Comparison of ENCODE assay signal across 22 cellular contexts in the genomic region with DNA sequence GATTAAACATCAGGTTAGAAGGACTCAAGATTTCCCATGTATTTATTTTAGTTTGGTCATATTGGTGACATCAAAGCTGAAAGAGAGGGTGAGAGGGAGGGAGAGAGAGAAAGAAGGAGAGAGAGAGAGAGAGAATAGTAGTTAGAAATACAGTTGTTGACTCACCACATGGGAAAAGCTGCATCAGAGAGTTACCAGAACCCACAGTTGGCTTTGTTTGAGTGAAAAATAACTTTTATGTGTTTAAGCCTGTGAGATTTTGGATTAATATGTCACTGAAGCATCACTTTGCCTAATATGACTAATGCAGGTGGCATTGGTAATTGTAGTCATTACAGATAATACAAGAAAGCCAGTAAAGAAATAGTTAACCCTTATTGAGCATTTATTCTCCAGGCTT.
"Had no signal": no experiment of that assay in that cellular context is flagged by ENCODE, and none has a peak within 500 bp of the region (broad histone marks: within the 10 kb centered on the region; RNA-seq: fewer than 3 reads in every experiment).

No MANE protein-coding gene starts in this region.

- FAIRE-seq: keratinocyte had no signal

- H3K36me3 ChIP-seq: breast epithelium, spleen, stomach, thoracic aorta had no signal

- H2AFZ ChIP-seq: hepatocyte had no signal

- H3K4me1 Mint-ChIP-seq: nephron, T-cell had no signal

- DNase-seq: activated CD4-positive, alpha-beta T cell treated with anti-CD3 and anti-CD28 coated beads, Interleukin-2, amount 50 U/mL, for 48 hours; activated effector memory CD4-positive, alpha-beta T cell treated with Interleukin-2 at 50 U/mL for 16 hours; activated T-cell treated with anti-CD3 and anti-CD28 coated beads, Interleukin-2, amount 50 U/mL, for 24 hours; dermis blood vessel endothelial cell; effector memory CD8-positive, alpha-beta T cell; left ventricle myocardium superior; mesenchymal stem cell; psoas muscle; SK-N-SH; spleen; stomach; T-cell; T-helper 9 cell had no signal

- H3K4me3 ChIP-seq: breast epithelium, hepatocyte, psoas muscle, spleen, stomach, thoracic aorta had no signal

- H3K27me3 ChIP-seq: breast epithelium, hepatocyte, stomach had no signal

- H3K4me1 ChIP-seq: breast epithelium, psoas muscle, spleen, stomach had no signal

- H3K9me3 Mint-ChIP-seq: activated T-cell treated with anti-CD3 and anti-CD28 coated beads, Interleukin-2, amount 50 U/mL, for 24 hours; effector memory CD8-positive, alpha-beta T cell had no signal

- H3K36me3 Mint-ChIP-seq: activated naive CD4-positive, alpha-beta T cell treated with anti-CD3 and anti-CD28 coated beads, Interleukin-2, amount 50 U/mL, for 72 hours; T-cell had no signal

- H3K9me3 ChIP-seq: SK-N-SH had no signal

- H3K79me2 ChIP-seq: hepatocyte had no signal

- H3K9ac ChIP-seq: SK-N-SH had no signal

- H3K27ac Mint-ChIP-seq: activated naive CD4-positive, alpha-beta T cell treated with anti-CD3 and anti-CD28 coated beads, Interleukin-2, amount 50 U/mL, for 72 hours; activated T-cell treated with anti-CD3 and anti-CD28 coated beads, Interleukin-2, amount 50 U/mL, for 24 hours; effector memory CD8-positive, alpha-beta T cell; nephron; T-cell had no signal

- H3K4me2 ChIP-seq: hepatocyte, SK-N-SH had no signal

- ATAC-seq: activated CD4-positive, CD25-positive, alpha-beta regulatory T cell treated with anti-CD3 and anti-CD28 coated beads, Interleukin-2, amount 50 U/mL, for 24 hours; effector memory CD8-positive, alpha-beta T cell; left ventricle myocardium superior; psoas muscle; sciatic nerve; T-cell had no signal

- H3K27ac ChIP-seq: breast epithelium, epithelial cell of prostate, hepatocyte, psoas muscle, spleen, stomach, thoracic aorta had no signal

- H3K4me3 Mint-ChIP-seq: activated T-cell treated with anti-CD3 and anti-CD28 coated beads, Interleukin-2, amount 50 U/mL, for 24 hours; effector memory CD8-positive, alpha-beta T cell; nephron; T-cell had no signal
